Comparison of ENCODE assay signal across 8 cellular contexts in the genomic region with DNA sequence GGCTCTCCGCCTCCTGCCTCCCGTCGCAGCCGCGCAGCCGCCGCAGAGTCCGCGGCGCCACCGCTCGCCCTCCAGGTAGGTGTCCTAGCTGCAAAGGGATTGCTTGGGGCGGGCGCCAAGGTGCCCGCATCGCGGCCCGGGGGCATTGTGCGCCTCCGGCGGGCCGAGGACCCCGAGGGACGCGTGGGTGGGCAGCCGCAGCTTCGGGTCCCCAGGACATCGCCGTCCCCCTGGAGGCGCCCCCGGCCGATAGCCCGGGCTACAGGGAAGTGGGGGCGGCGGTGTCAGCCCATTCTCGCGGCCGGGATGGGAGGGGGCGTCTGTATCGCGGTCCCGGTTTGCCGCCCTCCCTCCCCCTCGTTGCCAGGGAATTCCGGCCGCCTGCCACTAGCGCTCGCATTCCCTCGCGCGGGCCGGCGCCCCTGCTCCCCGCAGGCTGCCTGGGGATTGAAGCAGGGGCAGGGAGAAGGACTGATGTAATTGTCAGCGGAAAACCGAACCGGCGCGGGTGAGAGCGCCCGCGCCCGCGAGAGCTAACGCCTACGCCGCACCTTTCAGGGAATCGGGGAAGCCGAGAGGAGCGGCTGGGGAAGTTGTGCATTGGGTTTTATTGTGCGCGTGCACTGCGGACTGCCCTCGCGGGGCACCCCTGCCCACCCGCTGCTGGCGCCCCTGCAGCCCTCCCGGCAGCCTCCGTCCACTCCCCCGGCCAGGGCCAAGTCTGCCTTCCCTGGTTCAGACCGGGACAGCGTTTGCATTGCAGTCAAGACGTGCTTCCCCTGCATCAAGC. TPM values are rescaled to one million over a fixed set of nuclear protein-coding genes. Genes with fewer than 3 reads are reported as not detected.
DNase-seq lines count a peak whose midpoint lies in the region; ATAC-seq, FAIRE-seq and TF ChIP-seq lines count a peak whose summit lies in the region.

No MANE protein-coding gene starts in this region.

- no peaks in the 10 kb centered on the region for H3K9me1 ChIP-seq in endothelial cell of umbilical vein (replicated peaks; ENCODE audit: control insufficient read depth, extremely low read depth, insufficient read depth, low read length)

- H4K20me1 ChIP-seq in endothelial cell of umbilical vein (replicated peaks; ENCODE audit: control insufficient read depth, extremely low read depth, insufficient read depth, low read length): no peaks in the 10 kb centered on the region

- H3K79me1 ChIP-seq in mesenchymal stem cell (replicated peaks; ENCODE audit: low read length, poor library complexity, severe bottlenecking): peaks cover 1% of the 10 kb centered on the region

- TF ChIP-seq CTCF in WERI-Rb-1 (IDR thresholded peaks at IDR 0.05; ENCODE audit: low read depth, low read length) (no peak), endothelial cell of umbilical vein (IDR thresholded peaks at IDR 0.05; ENCODE audit: extremely low read depth in 1 of 2, insufficient read depth in 1 of 2, low read depth in 1 of 2, low read length in 2 of 2) (no peak), suprapubic skin (IDR thresholded peaks at IDR 0.05) (no peak)

- no peak for TF ChIP-seq EP300 in suprapubic skin (IDR thresholded peaks at IDR 0.05)

- peak overlapping the region in 1 of 2 experiments; percentile 39 for H2BK12ac ChIP-seq in mesenchymal stem cell (ENCODE audit: low read length in 2 of 2)

- H3K9ac ChIP-seq in endothelial cell of umbilical vein (replicated peaks; ENCODE audit: extremely low read depth, insufficient read depth, low read length): peak overlapping the region; percentile 47
- H3K9ac ChIP-seq in mesenchymal stem cell (ENCODE audit: low read length): peak overlapping the region; percentile 74

- no peaks in the 10 kb centered on the region for H3K36me3 ChIP-seq in WERI-Rb-1
- no peaks in the 10 kb centered on the region for H3K36me3 ChIP-seq in endothelial cell of umbilical vein (ENCODE audit: control insufficient read depth in 2 of 2, extremely low read depth in 1 of 2, insufficient read depth in 2 of 2, low read length in 2 of 2)
- no peaks in the 10 kb centered on the region for H3K36me3 ChIP-seq in mesenchymal stem cell (ENCODE audit: control insufficient read depth in 1 of 2, insufficient read depth in 2 of 2, low read depth in 1 of 2, low read length in 2 of 2)
- H3K36me3 ChIP-seq in suprapubic skin: no peaks in the 10 kb centered on the region

- WGBS in mesenchymal stem cell: under 1% methylated on average over 53 of the region's 83 CpGs
- under 1% methylated on average over 42 of the region's 83 CpGs for WGBS in suprapubic skin

- no peak overlapping the region for H2BK15ac ChIP-seq in mesenchymal stem cell (ENCODE audit: low read depth, poor library complexity, severe bottlenecking)

- H2AFZ ChIP-seq in endothelial cell of umbilical vein (ENCODE audit: low read depth, low read length) (peak overlapping the region; percentile 97), mesenchymal stem cell (ENCODE audit: low read depth, low read length) (peak overlapping the region; percentile 94)

- POLR2A ChIA-PET in endothelial cell of umbilical vein (lab: Charles Lee): no interaction called here

- ATAC-seq in GM21529 (IDR thresholded peaks at IDR 0.05; ENCODE audit: unreplicated experiment) (peak; percentile 26), GM18505 (IDR thresholded peaks at IDR 0.05; ENCODE audit: unreplicated experiment) (no peak)

- peak overlapping the region; percentile 61 to 83 for H3K18ac ChIP-seq in mesenchymal stem cell (ENCODE audit: low read depth in 1 of 2, low read length in 2 of 2)

- TF ChIP-seq POLR2A in endothelial cell of umbilical vein (IDR thresholded peaks at IDR 0.05; ENCODE audit: low read depth, low read length) (no peak), suprapubic skin (IDR thresholded peaks at IDR 0.05) (no peak), GM18505 (IDR thresholded peaks at IDR 0.05; ENCODE audit: borderline replicate concordance, extremely low read depth, insufficient read depth, insufficient read length) (no peak)

- intact Hi-C loops in endothelial cell of umbilical vein (cut with micrococcal nuclease): loop anchor here (1.0 kb wide), 5 partner anchors 48 to 257 kb away; partner anchors contain the start of genes PJVK, PRKRA and RBM45

- no peak overlapping the region for H3K4ac ChIP-seq in mesenchymal stem cell (ENCODE audit: low read depth in 1 of 2, low read length in 2 of 2)

- peak overlapping the region; percentile 39 for H4K91ac ChIP-seq in mesenchymal stem cell (ENCODE audit: low read length)

- peak overlapping the region; percentile 82 for H3K4me2 ChIP-seq in endothelial cell of umbilical vein (ENCODE audit: insufficient read depth, low read length)
- peak overlapping the region; percentile 82 for H3K4me2 ChIP-seq in mesenchymal stem cell (ENCODE audit: low read length, poor library complexity, severe bottlenecking)

- no peak overlapping the region for H2AK5ac ChIP-seq in mesenchymal stem cell (ENCODE audit: low read length, severe bottlenecking)

- peak overlapping the region in 1 of 2 experiments; percentile 72 for H3K14ac ChIP-seq in mesenchymal stem cell (ENCODE audit: low read length in 2 of 2)

- H3K4me3 ChIP-seq in WERI-Rb-1 (ENCODE audit: low read depth, low read length): peak overlapping the region; percentile 83
- peak overlapping the region; percentile 48 to 79 (median 70) for H3K4me3 ChIP-seq in endothelial cell of umbilical vein (replicated peaks in 1 of 3; ENCODE audit: insufficient read depth in 1 of 3, low read depth in 1 of 3, low read length in 3 of 3)
- peak overlapping the region; percentile 90 to 91 for H3K4me3 ChIP-seq in mesenchymal stem cell (ENCODE audit: insufficient read depth in 1 of 2, low read depth in 1 of 2, low read length in 2 of 2)
- H3K4me3 ChIP-seq in suprapubic skin: peak overlapping the region; percentile 94

- H3K23ac ChIP-seq in mesenchymal stem cell (ENCODE audit: low read length in 2 of 2): peak overlapping the region in 1 of 2 experiments; percentile 91

- H3K9me3 ChIP-seq in WERI-Rb-1 (ENCODE audit: severe bottlenecking): no peaks in the 10 kb centered on the region
- H3K9me3 ChIP-seq in endothelial cell of umbilical vein (replicated peaks; ENCODE audit: control insufficient read depth, insufficient read depth, low read length): no peaks in the 10 kb centered on the region
- no peaks in the 10 kb centered on the region for H3K9me3 ChIP-seq in mesenchymal stem cell (ENCODE audit: control insufficient read depth, low read length)
- no peaks in the 10 kb centered on the region for H3K9me3 ChIP-seq in suprapubic skin

- peak overlapping the region; percentile 41 for H4K8ac ChIP-seq in mesenchymal stem cell (ENCODE audit: low read length)

- H3K27me3 ChIP-seq in WERI-Rb-1 (ENCODE audit: insufficient read depth, low read depth, severe bottlenecking) (no peaks in the 10 kb centered on the region), endothelial cell of umbilical vein (ENCODE audit: control insufficient read depth in 2 of 2, insufficient read depth in 2 of 2, low read length in 2 of 2) (peaks cover 11% of the 10 kb centered on the region in 2 experiments), mesenchymal stem cell (ENCODE audit: control insufficient read depth in 1 of 2, insufficient read depth in 1 of 2, low read length in 2 of 2) (peaks cover 0 to 8% of the 10 kb centered on the region in 2 experiments), suprapubic skin (no peaks in the 10 kb centered on the region)

- peaks cover 8% of the 10 kb centered on the region for H3K4me1 ChIP-seq in endothelial cell of umbilical vein (ENCODE audit: control insufficient read depth, extremely low read depth, insufficient read depth, low read length)
- peaks cover 1% of the 10 kb centered on the region for H3K4me1 ChIP-seq in mesenchymal stem cell (ENCODE audit: control insufficient read depth, insufficient read depth, low read depth, low read length)
- peaks cover 16% of the 10 kb centered on the region for H3K4me1 ChIP-seq in suprapubic skin

- no peak overlapping the region for H2BK5ac ChIP-seq in mesenchymal stem cell (ENCODE audit: low read depth, low read length, poor library complexity, severe bottlenecking)

- no peak for FAIRE-seq in endothelial cell of umbilical vein (lab: Jason Lieb, UNC)

- no TSS peak for BruUV-seq in endothelial cell of umbilical vein (replicated peaks; lab: Mats Ljungman, UMichigan)

- H3K27ac ChIP-seq in WERI-Rb-1: peak overlapping the region; percentile 73
- H3K27ac ChIP-seq in endothelial cell of umbilical vein (ENCODE audit: insufficient read depth, low read depth, low read length): no peak overlapping the region
- H3K27ac ChIP-seq in mesenchymal stem cell (ENCODE audit: low read length, poor library complexity, severe bottlenecking): no peak overlapping the region
- H3K27ac ChIP-seq in suprapubic skin: peak overlapping the region; percentile 96

- CTCF ChIA-PET in endothelial cell of umbilical vein (lab: Charles Lee): interaction anchor here (0.7 to 1.7 kb wide), 14 partner anchors 8 to 225 kb away, joined by 3 to 9 read pairs (median 4); no protein-coding TSS in a partner anchor

- DNase-seq in DMS 273 (lab: John Stamatoyannopoulos, UW; ENCODE audit: unreplicated experiment): peak; percentile 88
- DNase-seq in LHCN-M2 (ENCODE audit: low read depth): peak; percentile 65
- peak; percentile 48 for DNase-seq in WERI-Rb-1
- peak; percentile 71 for DNase-seq in endothelial cell of umbilical vein (ENCODE audit: low read depth, low spot score)
- DNase-seq in mesenchymal stem cell: peak; percentile 79
- peak in 1 of 2 donors; percentile 64 for DNase-seq in suprapubic skin (ENCODE audit: low spot score in 2 of 2)

- dilution Hi-C loops in endothelial cell of umbilical vein (cut with MboI; ENCODE audit: extremely low pct_ligation_motif_present, low sequenced_read_pairs): no loop called here

- no peaks in the 10 kb centered on the region for H3K79me2 ChIP-seq in endothelial cell of umbilical vein (ENCODE audit: control insufficient read depth, insufficient read depth, low read length)

- H2BK120ac ChIP-seq in mesenchymal stem cell (ENCODE audit: low read depth, low read length): no peak overlapping the region

TF ChIP-seq in endothelial cell of umbilical vein, 7 proteins besides CTCF, POLR2A, EP300 and RAD21:
- no peak for TF ChIP-seq JUN (IDR thresholded peaks at IDR 0.05; ENCODE audit: borderline replicate concordance, insufficient read depth, insufficient read length, low read depth)
- TF ChIP-seq FOS (IDR thresholded peaks at IDR 0.05; ENCODE audit: borderline replicate concordance, insufficient read depth, low read length): no peak

RNA-seq across cellular contexts. Expression of gene OSBPL6, which starts 0.5 kb away (rescaled TPM):
- total RNA-seq in LHCN-M2 (2014; rRNA removed): 12.2 and 18.1 TPM in 2 replicates
- 4.4 TPM for polyA plus RNA-seq in LHCN-M2 (2012)
- total RNA-seq in endothelial cell of umbilical vein: 2.3 TPM in 2 replicates
- polyA plus RNA-seq in endothelial cell of umbilical vein: 1.5 and 1.6 TPM in 2 replicates
- polyA plus RNA-seq in endothelial cell of umbilical vein (2011; cell fraction: cytosol; rRNA removed): 2.3 and 2.4 TPM in 2 replicates
- polyA plus RNA-seq in endothelial cell of umbilical vein (2011; cell fraction: nucleus; rRNA removed): 4.2 and 5.1 TPM in 2 replicates
- polyA plus RNA-seq in endothelial cell of umbilical vein (2012): 6.1 and 6.7 TPM in 2 replicates
- 2.8 and 3.1 TPM in 2 replicates for polyA minus RNA-seq in endothelial cell of umbilical vein
- 2.0 TPM for polyA minus RNA-seq in endothelial cell of umbilical vein (2011; cell fraction: cytosol; rRNA and poly(A)+ RNA removed)
- 7.1 and 10.0 TPM in 2 replicates for polyA minus RNA-seq in endothelial cell of umbilical vein (2011; cell fraction: nucleus; rRNA and poly(A)+ RNA removed)
- 5.0 TPM for polyA plus RNA-seq in mesenchymal stem cell (2013, experiment 1 of 2)
- polyA plus RNA-seq in mesenchymal stem cell (2013, experiment 2 of 2): 5.0 TPM
- total RNA-seq in suprapubic skin: 10 to 100 TPM; 19.5 to 30.9 (median 23.9) TPM

Comparison
In these comparisons a context has a peak if more than half of its experiments do, and no peak if none do; other contexts are left out.
1. H3K27ac ChIP-seq: peak in WERI-Rb-1 (single experiment) and suprapubic skin (single experiment); none in endothelial cell of umbilical vein (single experiment) and mesenchymal stem cell (single experiment).
2. Peak in every context shown above with its lines, with median percentiles within 50 percentile points of each other: H3K4me3 ChIP-seq.